ENCODE assay signal across 8 cellular contexts in the genomic region with DNA sequence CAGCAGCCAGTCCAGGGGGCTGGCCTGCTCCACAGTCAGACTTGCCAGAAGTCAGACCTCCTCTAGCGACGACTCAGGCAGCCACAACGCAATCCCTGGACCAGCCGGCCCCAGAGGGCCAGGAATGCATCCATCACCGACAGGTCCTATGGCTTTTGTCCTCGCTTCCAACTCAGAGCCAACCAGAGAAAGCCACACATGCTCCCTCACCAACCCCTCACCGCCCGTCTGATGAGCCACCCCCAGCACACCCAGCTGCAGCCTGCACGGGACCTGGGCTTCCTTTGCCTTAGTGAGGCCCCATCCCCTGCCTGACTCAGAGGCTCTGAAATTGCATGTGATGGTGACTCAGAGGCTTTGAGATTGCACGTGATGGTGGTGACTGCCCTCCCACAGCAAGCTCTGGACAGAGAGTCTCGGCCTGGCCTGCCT. TPM values are rescaled to one million over a fixed set of nuclear protein-coding genes. Genes with fewer than 3 reads are reported as not detected.
DNase-seq lines count a peak whose midpoint lies in the region; ATAC-seq, FAIRE-seq and TF ChIP-seq lines count a peak whose summit lies in the region.
"Not testable (repeated sequence)": the region's sequence is repeated elsewhere in the genome, so short reads cannot be mapped to it uniquely, and the experiment has no call there.

No MANE protein-coding gene starts in this region.

- peak overlapping the region; percentile 89 for H3K27ac ChIP-seq in fibroblast of lung (ENCODE audit: insufficient read depth, low read length)

- CTCF ChIA-PET in activated naive CD4-positive, alpha-beta T cell treated with anti-CD3 and anti-CD28 coated beads for 36 hours (lab: Charles Lee) = not testable (repeated sequence)

- H3K9me3 Mint-ChIP-seq in activated naive CD4-positive, alpha-beta T cell treated with anti-CD3 and anti-CD28 coated beads for 36 hours = not testable (repeated sequence)

- H3K36me3 ChIP-seq in fibroblast of lung (ENCODE audit: control insufficient read depth, insufficient read depth, low read length) = not testable (repeated sequence)

- intact Hi-C loops in activated naive CD4-positive, alpha-beta T cell treated with anti-CD3 and anti-CD28 coated beads for 36 hours (cut with micrococcal nuclease) = loop anchor here (1.0 kb wide), 1 partner anchor 10 kb away; no protein-coding TSS in a partner anchor

- H3K36me3 Mint-ChIP-seq in activated naive CD4-positive, alpha-beta T cell treated with anti-CD3 and anti-CD28 coated beads for 36 hours (ENCODE audit: low read depth) = not testable (repeated sequence)

- H4K20me1 ChIP-seq in fibroblast of lung (ENCODE audit: control insufficient read depth, extremely low read depth, insufficient read depth, low read length) = not testable (repeated sequence)

- H3K4me1 ChIP-seq in fibroblast of lung (ENCODE audit: control insufficient read depth, extremely low read depth, insufficient read depth, low read length) = not testable (repeated sequence)

- peak overlapping the region; percentile 73 for H3K27ac Mint-ChIP-seq in activated naive CD4-positive, alpha-beta T cell treated with anti-CD3 and anti-CD28 coated beads for 36 hours

- not testable (repeated sequence) for H3K27me3 Mint-ChIP-seq in activated naive CD4-positive, alpha-beta T cell treated with anti-CD3 and anti-CD28 coated beads for 36 hours (ENCODE audit: low read depth)

- H3K4me2 ChIP-seq in fibroblast of lung (ENCODE audit: extremely low read depth, insufficient read depth, low read length) = peak overlapping the region; percentile 25

- DNase-seq in AG20443 (ENCODE audit: low spot score) (peak; percentile 84), RCC 7860 (ENCODE audit: low spot score) (peak; percentile 83), fibroblast of lung (ENCODE audit: low read depth in 2 of 2) (peak; percentile 93 to 98), mucosa of gallbladder (ENCODE audit: low spot score) (peak; percentile 66)
- peak; percentile 71 for DNase-seq in activated naive CD4-positive, alpha-beta T cell treated with anti-CD3 and anti-CD28 coated beads for 36 hours
- DNase-seq in stimulated activated CD4-positive, alpha-beta T cell treated with anti-CD3 and anti-CD28 coated beads, Interleukin-4, amount 100 ng/mL, for 48 hours (ENCODE audit: low read depth in 2 of 2) = peak; percentile 27 to 34

- H3K4me3 ChIP-seq in fibroblast of lung (replicated peaks in 1 of 4; ENCODE audit: control extremely low read depth in 1 of 4, insufficient read depth in 1 of 4, low read depth in 3 of 4, low read length in 4 of 4) = not testable (repeated sequence)

- peak overlapping the region; percentile 7 for H3K9ac ChIP-seq in fibroblast of lung (ENCODE audit: insufficient read depth, low read length)

- not testable (repeated sequence) for TF ChIP-seq CTCF in fibroblast of lung (conservative IDR thresholded peaks at IDR 0.05 in 1 of 2, IDR thresholded peaks at IDR 0.05 in 1 of 2; ENCODE audit: low read depth in 1 of 2, low read length in 2 of 2)

- not testable (repeated sequence) for H3K4me3 Mint-ChIP-seq in activated naive CD4-positive, alpha-beta T cell treated with anti-CD3 and anti-CD28 coated beads for 36 hours

- peaks cover 13% of the 10 kb centered on the region for H3K4me1 Mint-ChIP-seq in activated naive CD4-positive, alpha-beta T cell treated with anti-CD3 and anti-CD28 coated beads for 36 hours (ENCODE audit: low read depth)

- peak; percentile 86 for FAIRE-seq in RCC 7860 (lab: Jason Lieb, UNC)

- H3K27me3 ChIP-seq in fibroblast of lung (ENCODE audit: control insufficient read depth, insufficient read depth, low read length) = not testable (repeated sequence)

- H2AFZ ChIP-seq in fibroblast of lung (ENCODE audit: low read length) = peak overlapping the region; percentile 46

- not testable (repeated sequence) for H3K9me3 ChIP-seq in fibroblast of lung (ENCODE audit: control insufficient read depth, insufficient read depth, low read depth, low read length)

- H3K79me2 ChIP-seq in fibroblast of lung (ENCODE audit: control insufficient read depth, insufficient read depth, low read length) = not testable (repeated sequence)

- ATAC-seq in GM19452 (IDR thresholded peaks at IDR 0.05; ENCODE audit: unreplicated experiment) = peak; percentile 76
- peak; percentile 82 for ATAC-seq in HG03354 (IDR thresholded peaks at IDR 0.05; ENCODE audit: poor library complexity, severe bottlenecking, unreplicated experiment)

RNA-seq across cellular contexts. Expression of gene ANKRD10, which starts 40.2 kb away (rescaled TPM):
- 10 to 100 TPM; 79.8 to 82.5 TPM for total RNA-seq in activated naive CD4-positive, alpha-beta T cell treated with anti-CD3 and anti-CD28 coated beads for 36 hours
- total RNA-seq in fibroblast of lung (106 and 130 TPM in 2 replicates), mucosa of gallbladder (139 TPM)
- 25.5 and 29.5 TPM in 2 replicates for polyA plus RNA-seq in fibroblast of lung
- polyA plus RNA-seq in fibroblast of lung (2012) = 18.2 and 21.1 TPM in 2 replicates
- 13.5 and 14.8 TPM in 2 replicates for polyA minus RNA-seq in fibroblast of lung (ENCODE audit: low replicate concordance)

Comparison
In these comparisons a context has a peak if more than half of its experiments do, and no peak if none do; other contexts are left out.
1. DNase-seq: peak in every context shown above with its lines; median percentile 96 in fibroblast of lung; 84 in AG20443; 83 in RCC 7860; 71 in activated naive CD4-positive, alpha-beta T cell treated with anti-CD3 and anti-CD28 coated beads for 36 hours; 66 in mucosa of gallbladder; 30 in stimulated activated CD4-positive, alpha-beta T cell treated with anti-CD3 and anti-CD28 coated beads, Interleukin-4, amount 100 ng/mL, for 48 hours.